17 cellular contexts compared by ENCODE assay signal in the genomic region with DNA sequence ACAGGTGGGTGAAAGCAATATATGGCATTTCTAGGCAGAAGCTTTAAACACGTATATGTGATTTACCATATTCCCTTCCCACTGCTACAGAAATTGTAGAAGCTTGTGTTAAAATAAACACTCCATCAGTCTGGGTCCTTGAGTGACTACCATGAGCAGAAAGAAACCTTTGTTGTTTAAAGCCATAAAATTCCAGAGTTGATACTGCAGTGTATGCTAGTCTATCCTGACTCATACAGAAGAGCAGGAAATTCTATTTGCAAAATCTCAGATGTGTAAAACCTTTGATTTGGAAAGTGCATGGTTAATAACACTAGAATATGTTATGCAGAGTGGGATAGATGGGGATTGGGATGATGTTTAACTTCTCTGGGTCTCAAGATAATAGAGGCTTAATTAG.
DNase-seq lines count a peak whose midpoint lies in the region; ATAC-seq, FAIRE-seq and TF ChIP-seq lines count a peak whose summit lies in the region.
"Had no signal": no experiment of that assay in that cellular context is flagged by ENCODE, and none has a peak within 500 bp of the region (broad histone marks: within the 10 kb centered on the region; RNA-seq: fewer than 3 reads in every experiment).

No MANE protein-coding gene starts in this region.

- WGBS in IMR-90 (ENCODE audit: extremely low coverage in 2 of 2, insufficient read length in 1 of 2), 2 experiments, result no CpG with 5 or more reads among the region's 1 CpG

- no peak overlapping the region for H3K14ac ChIP-seq in IMR-90 (replicated peaks; ENCODE audit: low read depth, low read length)

- ATAC-seq in IMR-90 (ENCODE audit: low read depth), result peak; percentile 27; the same call in 1 of the 2 replicates

- H3K4me1 ChIP-seq in IMR-90 (ENCODE audit: control insufficient read depth, insufficient read depth, low read length) (no peaks in the 10 kb centered on the region), keratinocyte (ENCODE audit: control insufficient read depth, extremely low read depth, insufficient read depth, low read length) (peaks cover 16% of the 10 kb centered on the region), neural progenitor cell (no peaks in the 10 kb centered on the region), Peyer's patch (no peaks in the 10 kb centered on the region)
- H3K4me1 ChIP-seq: BE2C had no signal

- no peaks in the 10 kb centered on the region for H3K79me2 ChIP-seq in keratinocyte (ENCODE audit: control insufficient read depth, insufficient read depth, low read length)
- no peaks in the 10 kb centered on the region for H3K79me2 ChIP-seq in neural progenitor cell (ENCODE audit: low read depth)

- TF ChIP-seq CTCF in IMR-90 (conservative IDR thresholded peaks at IDR 0.05; ENCODE audit: low read depth, low read length) (no peak), keratinocyte (optimal IDR thresholded peaks at IDR 0.05 in 1 of 3, IDR thresholded peaks at IDR 0.05 in 1 of 3, conservative IDR thresholded peaks at IDR 0.05 in 1 of 3; ENCODE audit: extremely low read depth in 1 of 3, insufficient read depth in 2 of 3, low read length in 3 of 3) (no peak), neural progenitor cell (IDR thresholded peaks at IDR 0.05) (no peak), Peyer's patch (IDR thresholded peaks at IDR 0.05) (no peak)

- H2AK5ac ChIP-seq in IMR-90 (ENCODE audit: low read depth, low read length), result no peak overlapping the region

- no peak overlapping the region for H4K5ac ChIP-seq in IMR-90 (ENCODE audit: low read depth, low read length)

- H3K36me3 ChIP-seq in IMR-90 (ENCODE audit: control insufficient read depth, insufficient read depth, low read length), result no peaks in the 10 kb centered on the region
- no peaks in the 10 kb centered on the region for H3K36me3 ChIP-seq in keratinocyte (ENCODE audit: control insufficient read depth in 2 of 2, extremely low read depth in 1 of 2, insufficient read depth in 2 of 2, low read length in 2 of 2)
- no peaks in the 10 kb centered on the region for H3K36me3 ChIP-seq in neural progenitor cell
- H3K36me3 ChIP-seq in Peyer's patch, result no peaks in the 10 kb centered on the region
- H3K36me3 ChIP-seq: BE2C had no signal

- H4K20me1 ChIP-seq in IMR-90 (ENCODE audit: insufficient read depth, low read length), result no peaks in the 10 kb centered on the region
- H4K20me1 ChIP-seq in keratinocyte (ENCODE audit: control insufficient read depth, extremely low read depth, insufficient read depth, low read length), result no peaks in the 10 kb centered on the region
- H4K20me1 ChIP-seq in neural progenitor cell (ENCODE audit: low read depth), result no peaks in the 10 kb centered on the region

- no peak overlapping the region for H3K4me2 ChIP-seq in IMR-90 (ENCODE audit: low read depth, low read length)
- no peak overlapping the region for H3K4me2 ChIP-seq in keratinocyte (ENCODE audit: control insufficient read depth, extremely low read depth, insufficient read depth, low read depth, low read length)
- H3K4me2 ChIP-seq in neural progenitor cell, result no peak overlapping the region
- H3K4me2 ChIP-seq: PC-9 had no signal

- H3K27ac ChIP-seq in IMR-90 (ENCODE audit: insufficient read depth, low read length) (no peak overlapping the region), keratinocyte (ENCODE audit: control insufficient read depth, insufficient read depth, low read length) (no peak overlapping the region), neural progenitor cell (no peak overlapping the region), Peyer's patch (no peak overlapping the region)
- H3K27ac ChIP-seq: PC-9 had no signal

- H3K4me3 ChIP-seq in IMR-90 (ENCODE audit: insufficient read depth, low read depth, low read length), result no peak overlapping the region
- no peak overlapping the region for H3K4me3 ChIP-seq in keratinocyte (ENCODE audit: control insufficient read depth in 2 of 3, extremely low read depth in 1 of 3, insufficient read depth in 2 of 3, low read depth in 1 of 3, low read length in 3 of 3)
- no peak overlapping the region for H3K4me3 ChIP-seq in neural progenitor cell
- H3K4me3 ChIP-seq in Peyer's patch, result no peak overlapping the region
- H3K4me3 ChIP-seq: PC-9 had no signal

- H3K56ac ChIP-seq in IMR-90 (ENCODE audit: extremely low read depth, insufficient read depth, low read length), result no peak overlapping the region

- H2BK120ac ChIP-seq in IMR-90 (ENCODE audit: low read depth, low read length), result no peak overlapping the region

- no peak overlapping the region for H3K4ac ChIP-seq in IMR-90 (ENCODE audit: low read depth, low read length)

- TF ChIP-seq RAD21 in IMR-90 (IDR thresholded peaks at IDR 0.05; ENCODE audit: low read length), result no peak

- dilution Hi-C loops in IMR-90 (cut with HindIII; ENCODE audit: low sequenced_read_pairs, unreplicated experiment), result no loop called here
- dilution Hi-C loops in keratinocyte (cut with MboI; ENCODE audit: extremely low pct_ligation_motif_present, low sequenced_read_pairs), result no loop called here

- H2AFZ ChIP-seq in IMR-90 (replicated peaks; ENCODE audit: low read length, poor library complexity) (no peak overlapping the region), keratinocyte (ENCODE audit: control insufficient read depth, low read length) (no peak overlapping the region), neural progenitor cell (replicated peaks) (no peak overlapping the region)
- H2AFZ ChIP-seq: PC-9 had no signal

- in situ Hi-C loops in IMR-90 (cut with MboI; ENCODE audit: low sequenced_read_pairs), result no loop called here

- no peaks in the 10 kb centered on the region for H3K9me3 ChIP-seq in IMR-90 (ENCODE audit: control insufficient read depth, insufficient read depth, low read length)
- no peaks in the 10 kb centered on the region for H3K9me3 ChIP-seq in keratinocyte (ENCODE audit: control insufficient read depth, low read depth, low read length)
- H3K9me3 ChIP-seq in neural progenitor cell (ENCODE audit: low read depth), result no peaks in the 10 kb centered on the region
- no peaks in the 10 kb centered on the region for H3K9me3 ChIP-seq in Peyer's patch
- H3K9me3 ChIP-seq: BE2C had no signal

- no peaks in the 10 kb centered on the region for H3K36me3 Mint-ChIP-seq in neural progenitor cell
- H3K36me3 Mint-ChIP-seq: CD4-positive, CD25-positive, alpha-beta regulatory T cell had no signal

- peak; percentile 43 for FAIRE-seq in keratinocyte (lab: Jason Lieb, UNC)
- FAIRE-seq: A204.1 had no signal

- no peak overlapping the region for H2BK15ac ChIP-seq in IMR-90 (ENCODE audit: low read depth, low read length)

- CTCF ChIA-PET in IMR-90 (lab: Yijun Ruan, JAX), result no interaction called here

- intact Hi-C loops in IMR-90 (cut with micrococcal nuclease), result loop anchor here (5.0 kb wide), 1 partner anchor 284 kb away; the partner anchor contains the start of gene VLDLR

- no peaks in the 10 kb centered on the region for H3K27me3 Mint-ChIP-seq in neural progenitor cell (ENCODE audit: insufficient read depth, low read depth)

- DNase-seq in COLO829 (ENCODE audit: low spot score), result peak; percentile 27
- peak; percentile 7 for DNase-seq in IMR-90
- peak; percentile 18 for DNase-seq in amniotic epithelial cell (ENCODE audit: low read depth)
- DNase-seq in keratinocyte (ENCODE audit: low read depth, low spot score), result no peak
- no peak for DNase-seq in NCI-H69 (lab: John Stamatoyannopoulos, UW)
- no peak for DNase-seq in NCI-H1048 (lab: John Stamatoyannopoulos, UW)
- no peak for DNase-seq in neural progenitor cell (ENCODE audit: low spot score)
- DNase-seq in Peyer's patch, result no peak
- DNase-seq: BE2C; CD4-positive, CD25-positive, alpha-beta regulatory T cell; DMS79 treated with DMSO at 0.1 percent for 48 hours; H9; NCI-H1436 treated with DMSO at 0.1 percent for 48 hours; NCI-H2029; NCI-H524 treated with DMSO at 0.1 percent for 48 hours; PC-9 had no signal

- no peak overlapping the region for H4K91ac ChIP-seq in IMR-90 (ENCODE audit: insufficient read depth, low read depth, low read length)

- no TSS peak for BruUV-seq in IMR-90 (replicated peaks; lab: Mats Ljungman, UMichigan)

- POLR2A ChIA-PET in IMR-90 (lab: Charles Lee; ENCODE audit: unreplicated experiment), result no interaction called here

- no peaks in the 10 kb centered on the region for H3K9me1 ChIP-seq in IMR-90 (ENCODE audit: insufficient read depth, low read length)
- no peaks in the 10 kb centered on the region for H3K9me1 ChIP-seq in keratinocyte (ENCODE audit: control insufficient read depth, extremely low read depth, insufficient read depth, low read length)

- no peaks in the 10 kb centered on the region for H3K27me3 ChIP-seq in IMR-90 (ENCODE audit: control insufficient read depth, insufficient read depth, low read length)
- no peaks in the 10 kb centered on the region for H3K27me3 ChIP-seq in keratinocyte (ENCODE audit: control insufficient read depth, extremely low read depth, insufficient read depth, low read length)
- H3K27me3 ChIP-seq in neural progenitor cell, result no peaks in the 10 kb centered on the region
- H3K27me3 ChIP-seq in Peyer's patch, result no peaks in the 10 kb centered on the region
- H3K27me3 ChIP-seq: BE2C had no signal

- no peak overlapping the region for H4K8ac ChIP-seq in IMR-90 (ENCODE audit: low read depth in 2 of 2, low read length in 2 of 2)

- H2BK20ac ChIP-seq in IMR-90 (ENCODE audit: low read depth, low read length), result no peak overlapping the region

- no peak overlapping the region for H3K23ac ChIP-seq in IMR-90 (ENCODE audit: low read depth, low read length)

- H2AK9ac ChIP-seq in IMR-90 (replicated peaks; ENCODE audit: low read depth, low read length, poor library complexity), result no peak overlapping the region

- H3K4me3 Mint-ChIP-seq in neural progenitor cell, result no peak overlapping the region
- H3K4me3 Mint-ChIP-seq: CD4-positive, CD25-positive, alpha-beta regulatory T cell; H9 had no signal

- H3K9ac ChIP-seq in IMR-90 (ENCODE audit: low read depth, low read length) (no peak overlapping the region), keratinocyte (ENCODE audit: control insufficient read depth, extremely low read depth, insufficient read depth, low read length) (no peak overlapping the region), neural progenitor cell (no peak overlapping the region)

- no peaks in the 10 kb centered on the region for H3K9me3 Mint-ChIP-seq in neural progenitor cell
- H3K9me3 Mint-ChIP-seq: H9 had no signal

- no peaks in the 10 kb centered on the region for H3K79me1 ChIP-seq in IMR-90 (ENCODE audit: low read depth in 1 of 2, low read length in 2 of 2)

- H3K27ac Mint-ChIP-seq in neural progenitor cell, result no peak overlapping the region
- H3K27ac Mint-ChIP-seq: CD4-positive, CD25-positive, alpha-beta regulatory T cell; H9 had no signal

- peaks cover 2% of the 10 kb centered on the region for H3K4me1 Mint-ChIP-seq in neural progenitor cell
- H3K4me1 Mint-ChIP-seq: CD4-positive, CD25-positive, alpha-beta regulatory T cell had no signal

- no peak overlapping the region for H3K18ac ChIP-seq in IMR-90 (ENCODE audit: low read depth, low read length)

- no peak overlapping the region for H2BK5ac ChIP-seq in IMR-90 (ENCODE audit: low read depth, low read length, poor library complexity, severe bottlenecking)

- no peak for TF ChIP-seq POLR2A in IMR-90 (IDR thresholded peaks at IDR 0.05; ENCODE audit: low read depth, low read length)
- TF ChIP-seq POLR2A in Peyer's patch (IDR thresholded peaks at IDR 0.05), result no peak

- no peaks in the 10 kb centered on the region for H3F3A ChIP-seq in neural progenitor cell (ENCODE audit: low read depth)

TF ChIP-seq in IMR-90, 13 proteins besides CTCF, POLR2A, EP300 and RAD21 (continues in another document):
- TF ChIP-seq NFE2L2 (IDR thresholded peaks at IDR 0.05; ENCODE audit: low read depth, low read length), result no peak
- TF ChIP-seq FOS (IDR thresholded peaks at IDR 0.05; ENCODE audit: low read depth, low read length), result no peak

Comparison
In these comparisons a context has a peak if more than half of its experiments do, and no peak if none do; other contexts are left out.
1. DNase-seq: peak in COLO829 (single experiment), IMR-90 (single experiment) and amniotic epithelial cell (single experiment); none in keratinocyte (single experiment), NCI-H69 (single experiment), NCI-H1048 (single experiment), neural progenitor cell (single experiment) and Peyer's patch (0 of 3).